In the genomic region with DNA sequence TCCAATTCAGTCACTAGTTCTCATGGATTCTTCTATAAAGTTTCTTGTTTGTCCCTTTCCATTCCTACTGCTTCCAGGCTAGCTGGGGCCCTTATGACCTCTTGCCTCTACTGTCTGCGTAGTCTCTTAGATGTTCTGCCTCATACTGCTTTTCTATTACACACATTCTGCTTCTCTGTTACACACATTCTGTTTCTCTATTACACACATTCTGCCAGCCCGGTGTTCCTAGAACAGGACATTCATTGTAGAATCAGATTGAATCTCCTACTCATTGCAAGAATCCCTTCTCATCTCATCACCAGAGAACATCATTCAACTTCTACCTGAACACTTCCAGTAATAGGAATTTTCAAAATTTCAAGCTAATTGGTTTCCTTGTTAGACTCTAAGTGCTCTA, we compare ENCODE assay signal across 16 cellular contexts.
DNase-seq lines count a peak whose midpoint lies in the region; ATAC-seq and TF ChIP-seq lines count a peak whose summit lies in the region.
"Had no signal": no experiment of that assay in that cellular context is flagged by ENCODE, and none has a peak within 500 bp of the region (broad histone marks: within the 10 kb centered on the region; RNA-seq: fewer than 3 reads in every experiment).

No MANE protein-coding gene starts in this region.

- no peak for TF ChIP-seq CTCF in HEK293 (tag by site-specific recombination; IDR thresholded peaks at IDR 0.05)
- TF ChIP-seq CTCF in nephron progenitor cell (IDR thresholded peaks at IDR 0.05): no peak
- TF ChIP-seq CTCF in suprapubic skin (IDR thresholded peaks at IDR 0.05): no peak

- no peak for TF ChIP-seq POLR2A in suprapubic skin (IDR thresholded peaks at IDR 0.05)

- POLR2A ChIA-PET in HEK293 (lab: Yijun Ruan, JAX): no interaction called here

- intact Hi-C loops in activated T-helper 1 cell treated with anti-CD3 and anti-CD28 coated beads, Interleukin-12 subunit alpha, Interleukin-12 subunit beta, Interleukin-2, Interleukin-4 antibody, amounts not matched to agents 30 ng/mL and 10 ng/mL and 1 ng/mL, durations not matched to agents 14 hours and 24 hours and 36 hours (cut with micrococcal nuclease): no loop called here

- H3K4me1 Mint-ChIP-seq in activated T-helper 1 cell treated with anti-CD3 and anti-CD28 coated beads, Interleukin-12 subunit alpha, Interleukin-12 subunit beta, Interleukin-2, Interleukin-4 antibody, amounts not matched to agents 30 ng/mL and 10 ng/mL and 1 ng/mL, durations not matched to agents 14 hours and 24 hours and 36 hours (ENCODE audit: low read depth): no peaks in the 10 kb centered on the region
- no peaks in the 10 kb centered on the region for H3K4me1 Mint-ChIP-seq in nephron progenitor cell
- H3K4me1 Mint-ChIP-seq: GM23338 had no signal

- H3K36me3 ChIP-seq in HEK293 (ENCODE audit: control insufficient read depth in 2 of 2, insufficient read depth in 1 of 2, low read length in 2 of 2): peaks cover 32 to 51% of the 10 kb centered on the region in 2 experiments
- peaks cover 71% of the 10 kb centered on the region for H3K36me3 ChIP-seq in suprapubic skin
- H3K36me3 ChIP-seq in MG63: peaks cover 19% of the 10 kb centered on the region; the same call in 1 of the 2 replicates

- no peak for TF ChIP-seq EP300 in suprapubic skin (IDR thresholded peaks at IDR 0.05)

- H3K4me3 Mint-ChIP-seq in activated T-helper 1 cell treated with anti-CD3 and anti-CD28 coated beads, Interleukin-12 subunit alpha, Interleukin-12 subunit beta, Interleukin-2, Interleukin-4 antibody, amounts not matched to agents 30 ng/mL and 10 ng/mL and 1 ng/mL, durations not matched to agents 14 hours and 24 hours and 36 hours: no peak overlapping the region
- no peak overlapping the region for H3K4me3 Mint-ChIP-seq in nephron progenitor cell
- H3K4me3 Mint-ChIP-seq: CD4-positive, alpha-beta T cell; GM23338 had no signal

- H3K27ac ChIP-seq in HEK293 (ENCODE audit: extremely low read depth, low read depth, low read length) (no peak overlapping the region), suprapubic skin (no peak overlapping the region)
- H3K27ac ChIP-seq: C4-2B had no signal

- H3K36me3 Mint-ChIP-seq in activated T-helper 1 cell treated with anti-CD3 and anti-CD28 coated beads, Interleukin-12 subunit alpha, Interleukin-12 subunit beta, Interleukin-2, Interleukin-4 antibody, amounts not matched to agents 30 ng/mL and 10 ng/mL and 1 ng/mL, durations not matched to agents 14 hours and 24 hours and 36 hours (ENCODE audit: low read depth): peaks cover 31% of the 10 kb centered on the region
- H3K36me3 Mint-ChIP-seq in nephron progenitor cell (ENCODE audit: low read depth): peaks cover 51% of the 10 kb centered on the region

- H3K27me3 ChIP-seq in suprapubic skin (no peaks in the 10 kb centered on the region), MG63 (no peaks in the 10 kb centered on the region)

- H3K9me3 ChIP-seq in HEK293 (ENCODE audit: control insufficient read depth, insufficient read depth, low read depth, low read length): no peaks in the 10 kb centered on the region
- H3K9me3 ChIP-seq in suprapubic skin: no peaks in the 10 kb centered on the region
- H3K9me3 ChIP-seq in MG63: no peaks in the 10 kb centered on the region

- H3K4me3 ChIP-seq in HEK293 (ENCODE audit: low read depth, low read length) (no peak overlapping the region), suprapubic skin (no peak overlapping the region), MG63 (no peak overlapping the region)
- H3K4me3 ChIP-seq: GM23338 had no signal

- H3K27me3 Mint-ChIP-seq in activated T-helper 1 cell treated with anti-CD3 and anti-CD28 coated beads, Interleukin-12 subunit alpha, Interleukin-12 subunit beta, Interleukin-2, Interleukin-4 antibody, amounts not matched to agents 30 ng/mL and 10 ng/mL and 1 ng/mL, durations not matched to agents 14 hours and 24 hours and 36 hours (ENCODE audit: insufficient read depth): no peaks in the 10 kb centered on the region
- no peaks in the 10 kb centered on the region for H3K27me3 Mint-ChIP-seq in nephron progenitor cell (ENCODE audit: low read depth, poor library complexity)
- H3K27me3 Mint-ChIP-seq: CD4-positive, alpha-beta T cell had no signal

- no peaks in the 10 kb centered on the region for H3K9me3 Mint-ChIP-seq in activated T-helper 1 cell treated with anti-CD3 and anti-CD28 coated beads, Interleukin-12 subunit alpha, Interleukin-12 subunit beta, Interleukin-2, Interleukin-4 antibody, amounts not matched to agents 30 ng/mL and 10 ng/mL and 1 ng/mL, durations not matched to agents 14 hours and 24 hours and 36 hours
- H3K9me3 Mint-ChIP-seq in nephron progenitor cell: no peaks in the 10 kb centered on the region
- H3K9me3 Mint-ChIP-seq: CD4-positive, alpha-beta T cell; GM23338 had no signal

- H3K27ac Mint-ChIP-seq in activated T-helper 1 cell treated with anti-CD3 and anti-CD28 coated beads, Interleukin-12 subunit alpha, Interleukin-12 subunit beta, Interleukin-2, Interleukin-4 antibody, amounts not matched to agents 30 ng/mL and 10 ng/mL and 1 ng/mL, durations not matched to agents 14 hours and 24 hours and 36 hours: peak overlapping the region; percentile 2
- H3K27ac Mint-ChIP-seq in nephron progenitor cell: peak overlapping the region; percentile 75
- H3K27ac Mint-ChIP-seq: CD4-positive, alpha-beta T cell; GM23338 had no signal

- CTCF ChIA-PET in HEK293 (lab: Yijun Ruan, JAX): interaction anchor here (0.7 to 1.2 kb wide), 3 partner anchors 84 to 181 kb away, joined by 3 read pairs; no protein-coding TSS in a partner anchor

- ATAC-seq in GM18870 (IDR thresholded peaks at IDR 0.05; ENCODE audit: unreplicated experiment): no peak
- ATAC-seq: GM23338, HCT116 had no signal

- no peak for DNase-seq in activated T-helper 1 cell treated with anti-CD3 and anti-CD28 coated beads, Interleukin-12 subunit alpha, Interleukin-12 subunit beta, Interleukin-2, Interleukin-4 antibody, amounts not matched to agents 30 ng/mL and 10 ng/mL and 1 ng/mL, durations not matched to agents 14 hours and 24 hours and 36 hours (ENCODE audit: low spot score)
- DNase-seq in nephron progenitor cell (no peak), suprapubic skin (ENCODE audit: low spot score in 2 of 2) (no peak), MG63 (no peak)
- DNase-seq: ACHN; AML-193; CD4-positive, alpha-beta T cell; DMS153; DMS79; GDM1; H7 had no signal

- H3K4me1 ChIP-seq in HEK293 (ENCODE audit: control insufficient read depth, insufficient read depth, low read length): no peaks in the 10 kb centered on the region
- no peaks in the 10 kb centered on the region for H3K4me1 ChIP-seq in suprapubic skin

- 96% methylated on average over 2 of the region's 2 CpGs for WGBS in suprapubic skin

TF ChIP-seq in HEK293, 187 proteins besides CTCF, POLR2A, EP300 and RAD21:
- TF ChIP-seq ZBTB20 (tag by site-specific recombination; IDR thresholded peaks at IDR 0.05) (peak; percentile 27; the same call in 1 of the 2 replicates), ZNF211 (tag by site-specific recombination; IDR thresholded peaks at IDR 0.05; ENCODE audit: low read depth) (no peak)
TF ChIP-seq in HEK293: peak in this region for 1.
